Comparison of ENCODE assay signal across 9 cellular contexts in the genomic region with DNA sequence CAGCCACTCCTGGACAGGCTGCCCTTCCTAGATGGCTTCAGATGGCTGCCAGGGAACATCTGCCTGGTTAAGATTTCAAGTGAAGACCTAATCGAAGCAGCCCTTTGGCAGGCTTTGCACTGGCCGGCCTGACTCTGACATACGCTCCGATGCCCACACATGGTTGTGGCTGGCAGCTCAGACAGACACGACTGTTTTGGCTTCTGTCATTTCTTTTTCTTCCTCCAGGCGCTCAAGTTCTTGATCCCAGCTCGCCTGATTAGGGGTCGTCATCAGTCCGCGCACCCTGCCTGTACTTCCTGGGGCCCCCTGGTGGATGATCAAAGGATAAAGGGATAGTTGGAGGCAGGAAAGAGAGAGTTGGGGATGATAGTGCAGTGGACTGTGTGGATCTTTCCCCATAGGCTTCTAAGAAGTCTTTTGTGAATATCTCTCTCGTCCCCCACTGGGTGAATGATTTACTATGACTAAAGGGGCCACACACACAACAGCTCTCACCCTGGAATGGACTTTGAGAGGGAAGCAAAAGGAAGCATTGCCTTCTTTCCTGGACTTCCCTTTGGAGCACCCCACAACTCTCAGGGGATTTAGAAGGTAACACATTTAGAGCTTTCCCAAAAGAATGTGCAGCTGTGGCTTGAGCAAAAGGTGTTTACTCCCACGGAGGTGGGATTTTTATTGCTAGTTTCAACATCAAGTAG. TPM values are rescaled to one million over a fixed set of nuclear protein-coding genes. Genes with fewer than 3 reads are reported as not detected.
DNase-seq lines count a peak whose midpoint lies in the region; FAIRE-seq and TF ChIP-seq lines count a peak whose summit lies in the region.
"Had no signal": no experiment of that assay in that cellular context is flagged by ENCODE, and none has a peak within 500 bp of the region (broad histone marks: within the 10 kb centered on the region; RNA-seq: fewer than 3 reads in every experiment).

No MANE protein-coding gene starts in this region.

- FAIRE-seq in endothelial cell of umbilical vein (lab: Jason Lieb, UNC): peak; percentile 79
- FAIRE-seq: A204.1 had no signal

- TF ChIP-seq POLR2A in endothelial cell of umbilical vein (IDR thresholded peaks at IDR 0.05; ENCODE audit: low read depth, low read length) (no peak), tibial nerve (IDR thresholded peaks at IDR 0.05) (no peak)

- no peaks in the 10 kb centered on the region for H3K27me3 ChIP-seq in endothelial cell of umbilical vein (ENCODE audit: control insufficient read depth in 2 of 2, insufficient read depth in 2 of 2, low read length in 2 of 2)
- no peaks in the 10 kb centered on the region for H3K27me3 ChIP-seq in tibial nerve

- POLR2A ChIA-PET in endothelial cell of umbilical vein (lab: Charles Lee): interaction anchor here (1.1 kb wide), 1 partner anchor 22 kb away, joined by 3 read pairs; the partner anchor contains the start of gene TRAM2

- no peak overlapping the region for H3K9ac ChIP-seq in endothelial cell of umbilical vein (replicated peaks; ENCODE audit: extremely low read depth, insufficient read depth, low read length)

- H3K4me1 ChIP-seq in endothelial cell of umbilical vein (ENCODE audit: control insufficient read depth, extremely low read depth, insufficient read depth, low read length) (peaks cover 34% of the 10 kb centered on the region), tibial nerve (peaks cover 0 to 51% (median 34%) of the 10 kb centered on the region in 4 donors)

- in situ Hi-C loops in SK-MEL-5 (cut with HindIII; ENCODE audit: low pct_unique_long_range_greater_than_20kb, low sequenced_read_pairs): no loop called here

- TF ChIP-seq EP300 in tibial nerve (IDR thresholded peaks at IDR 0.05): no peak

- intact Hi-C loops in endothelial cell of umbilical vein (cut with micrococcal nuclease): loop anchor here (1.0 to 2.0 kb wide), 4 partner anchors 22 to 182 kb away; no protein-coding TSS in a partner anchor

- TF ChIP-seq CTCF in endothelial cell of umbilical vein (IDR thresholded peaks at IDR 0.05; ENCODE audit: extremely low read depth in 1 of 2, insufficient read depth in 1 of 2, low read depth in 1 of 2, low read length in 2 of 2): peak; percentile 63 to 75
- peak; percentile 46 to 75 (median 52) for TF ChIP-seq CTCF in tibial nerve (IDR thresholded peaks at IDR 0.05)

- H3K4me3 ChIP-seq in endothelial cell of umbilical vein (replicated peaks in 1 of 3; ENCODE audit: insufficient read depth in 1 of 3, low read depth in 1 of 3, low read length in 3 of 3) (no peak overlapping the region), tibial nerve (peak overlapping the region in 1 of 4 donors; percentile 12)

- H3K9me3 ChIP-seq in endothelial cell of umbilical vein (replicated peaks; ENCODE audit: control insufficient read depth, insufficient read depth, low read length): no peaks in the 10 kb centered on the region
- H3K9me3 ChIP-seq in tibial nerve: no peaks in the 10 kb centered on the region

- dilution Hi-C loops in endothelial cell of umbilical vein (cut with MboI; ENCODE audit: extremely low pct_ligation_motif_present, low sequenced_read_pairs): no loop called here

- no TSS peak for BruUV-seq in endothelial cell of umbilical vein (replicated peaks; lab: Mats Ljungman, UMichigan)

- H3K79me2 ChIP-seq in endothelial cell of umbilical vein (ENCODE audit: control insufficient read depth, insufficient read depth, low read length): no peaks in the 10 kb centered on the region

- H3K36me3 ChIP-seq in endothelial cell of umbilical vein (ENCODE audit: control insufficient read depth in 2 of 2, extremely low read depth in 1 of 2, insufficient read depth in 2 of 2, low read length in 2 of 2) (no peaks in the 10 kb centered on the region), tibial nerve (no peaks in the 10 kb centered on the region)

- WGBS in tibial nerve, 2 donors: 16 to 18% methylated on average over 12 of the region's 12 CpGs

- H2AFZ ChIP-seq in endothelial cell of umbilical vein (ENCODE audit: low read depth, low read length): peak overlapping the region; percentile 87

- H3K27ac ChIP-seq in endothelial cell of umbilical vein (ENCODE audit: insufficient read depth, low read depth, low read length): no peak overlapping the region
- H3K27ac ChIP-seq in tibial nerve: peak overlapping the region in 2 of 4 donors; percentile 80 to 85

- CTCF ChIA-PET in endothelial cell of umbilical vein (lab: Charles Lee): interaction anchor here (0.6 to 4.1 kb wide), 22 partner anchors 8 to 190 kb away, joined by 3 to 23 read pairs (median 3); partner anchors contain the start of gene TRAM2

- no peaks in the 10 kb centered on the region for H3K9me1 ChIP-seq in endothelial cell of umbilical vein (replicated peaks; ENCODE audit: control insufficient read depth, extremely low read depth, insufficient read depth, low read length)

- H3K4me2 ChIP-seq in endothelial cell of umbilical vein (ENCODE audit: insufficient read depth, low read length): no peak overlapping the region

- DNase-seq in DMS53 (lab: John Stamatoyannopoulos, UW) (peak; percentile 79), DMS53 treated with DMSO at 0.1 percent for 48 hours (lab: John Stamatoyannopoulos, UW; ENCODE audit: unreplicated experiment) (no peak), HUDEP-2 (lab: John Stamatoyannopoulos, UW; ENCODE audit: unreplicated experiment in 76 of 76) (peak in 54 of 76 experiments; percentile 17 to 72 (median 50)), SK-MEL-5 (ENCODE audit: low read depth, low spot score) (peak; percentile 90), endothelial cell of umbilical vein (ENCODE audit: low read depth, low spot score) (peak; percentile 54), midbrain (lab: John Stamatoyannopoulos, UW) (peak; percentile 33), tibial nerve (ENCODE audit: low spot score in 2 of 2) (peak; percentile 24 to 62), NCI-H2196 treated with DMSO at 0.1 percent for 48 hours (lab: John Stamatoyannopoulos, UW; ENCODE audit: unreplicated experiment) (no peak)

- no peaks in the 10 kb centered on the region for H4K20me1 ChIP-seq in endothelial cell of umbilical vein (replicated peaks; ENCODE audit: control insufficient read depth, extremely low read depth, insufficient read depth, low read length)

TF ChIP-seq in endothelial cell of umbilical vein, 7 proteins besides CTCF, POLR2A, EP300 and RAD21:
- TF ChIP-seq GATA2 (IDR thresholded peaks at IDR 0.05; ENCODE audit: insufficient read depth, insufficient read length, low read depth, low read length) (no peak), JUN (IDR thresholded peaks at IDR 0.05; ENCODE audit: borderline replicate concordance, insufficient read depth, insufficient read length, low read depth) (no peak), FOS (IDR thresholded peaks at IDR 0.05; ENCODE audit: borderline replicate concordance, insufficient read depth, low read length) (no peak), MAX (IDR thresholded peaks at IDR 0.05; ENCODE audit: insufficient read depth, insufficient read length) (no peak), POLR2AphosphoS5 (IDR thresholded peaks at IDR 0.05; ENCODE audit: insufficient read depth, low read depth, low read length) (no peak), EZH2 (IDR thresholded peaks at IDR 0.05; ENCODE audit: borderline replicate concordance, low read depth, low read length, severe bottlenecking) (no peak), MYC (IDR thresholded peaks at IDR 0.05; ENCODE audit: low read depth, low read length) (no peak)

RNA-seq across cellular contexts. Expression of gene TRAM2, which starts 21.4 kb away (rescaled TPM):
- total RNA-seq in SK-MEL-5 (2014; rRNA removed; shearing (Covaris generic)): 11.4 and 11.5 TPM in 2 replicates
- polyA plus RNA-seq in SK-MEL-5 (2015; cell fraction: cytosol; rRNA removed): 12.0 and 20.2 TPM in 2 replicates
- polyA plus RNA-seq in SK-MEL-5 (2015; cell fraction: nucleus; rRNA removed): 11.4 and 15.3 TPM in 2 replicates
- total RNA-seq in endothelial cell of umbilical vein (85.9 and 98.6 TPM in 2 replicates), tibial nerve (10 to 100 TPM; 21.3 to 27.5 (median 23.7) TPM)
- 79.5 and 85.7 TPM in 2 replicates for polyA plus RNA-seq in endothelial cell of umbilical vein
- polyA plus RNA-seq in endothelial cell of umbilical vein (2011; cell fraction: cytosol; rRNA removed): 79.3 and 81.1 TPM in 2 replicates
- 129 and 133 TPM in 2 replicates for polyA plus RNA-seq in endothelial cell of umbilical vein (2011; cell fraction: nucleus; rRNA removed)
- 35.6 and 64.2 TPM in 2 replicates for polyA plus RNA-seq in endothelial cell of umbilical vein (2012)
- polyA minus RNA-seq in endothelial cell of umbilical vein: 123 and 155 TPM in 2 replicates
- 11.6 TPM for polyA minus RNA-seq in endothelial cell of umbilical vein (2011; cell fraction: cytosol; rRNA and poly(A)+ RNA removed)
- polyA minus RNA-seq in endothelial cell of umbilical vein (2011; cell fraction: nucleus; rRNA and poly(A)+ RNA removed): 51.9 and 71.3 TPM in 2 replicates

Comparison
In these comparisons a context has a peak if more than half of its experiments do, and no peak if none do; other contexts are left out.
1. DNase-seq: peak in DMS53 (single experiment), HUDEP-2 (54 of 76), SK-MEL-5 (single experiment), endothelial cell of umbilical vein (single experiment), midbrain (single experiment) and tibial nerve (2 of 2); none in DMS53 treated with DMSO at 0.1 percent for 48 hours (single experiment) and NCI-H2196 treated with DMSO at 0.1 percent for 48 hours (single experiment).